ENCODE assay signal across 10 cellular contexts in genomic region chr1:230132758-230133157, GRCh38.
"Had no signal": no experiment of that assay in that cellular context is flagged by ENCODE, and none has a peak within 500 bp of the region (broad histone marks: within the 10 kb centered on the region; RNA-seq: fewer than 3 reads in every experiment).

No MANE protein-coding gene starts in this region.

- H3K27ac ChIP-seq: left ventricle myocardium inferior, suprapubic skin had no signal

- H3K4me3 Mint-ChIP-seq: activated CD4-positive, alpha-beta memory T cell treated with anti-CD3 and anti-CD28 coated beads for 36 hours; activated naive CD8-positive, alpha-beta T cell; stimulated activated naive CD8-positive, alpha-beta T cell treated with anti-CD3 and anti-CD28 coated beads, Interleukin-15, Interleukin-2, amounts not matched to agents 100 ng/mL and 50 ng/mL, for 24 hours; type B pancreatic cell had no signal

- H3K9me3 ChIP-seq: left ventricle myocardium inferior, suprapubic skin had no signal

- H3K36me3 ChIP-seq: left ventricle myocardium inferior, suprapubic skin had no signal

- H3K27me3 Mint-ChIP-seq: activated CD4-positive, alpha-beta memory T cell treated with anti-CD3 and anti-CD28 coated beads for 36 hours; activated naive CD8-positive, alpha-beta T cell; stimulated activated naive CD8-positive, alpha-beta T cell treated with anti-CD3 and anti-CD28 coated beads, Interleukin-15, Interleukin-2, amounts not matched to agents 100 ng/mL and 50 ng/mL, for 24 hours had no signal

- H3K27ac Mint-ChIP-seq: activated CD4-positive, alpha-beta memory T cell treated with anti-CD3 and anti-CD28 coated beads for 36 hours; stimulated activated naive CD8-positive, alpha-beta T cell treated with anti-CD3 and anti-CD28 coated beads, Interleukin-15, Interleukin-2, amounts not matched to agents 100 ng/mL and 50 ng/mL, for 24 hours; type B pancreatic cell had no signal

- H3K36me3 Mint-ChIP-seq: activated CD4-positive, alpha-beta memory T cell treated with anti-CD3 and anti-CD28 coated beads for 36 hours had no signal

- H3K9me3 Mint-ChIP-seq: activated CD4-positive, alpha-beta memory T cell treated with anti-CD3 and anti-CD28 coated beads for 36 hours; stimulated activated naive CD8-positive, alpha-beta T cell treated with anti-CD3 and anti-CD28 coated beads, Interleukin-15, Interleukin-2, amounts not matched to agents 100 ng/mL and 50 ng/mL, for 24 hours; type B pancreatic cell had no signal

- H3K27me3 ChIP-seq: suprapubic skin had no signal

- H3K4me3 ChIP-seq: left ventricle myocardium inferior, suprapubic skin had no signal

- DNase-seq: activated CD4-positive, alpha-beta memory T cell treated with anti-CD3 and anti-CD28 coated beads for 36 hours; activated effector memory CD4-positive, alpha-beta T cell treated with anti-CD3 and anti-CD28 coated beads, Interleukin-2, amount 50 U/mL, for 16 hours; activated T-cell treated with anti-CD3 and anti-CD28 coated beads, Interleukin-2, amount 50 U/mL, for 48 hours; amniotic stem cell; left ventricle myocardium inferior; T-helper 9 cell had no signal
